Comparison of ENCODE assay signal across 21 cellular contexts in the genomic region with DNA sequence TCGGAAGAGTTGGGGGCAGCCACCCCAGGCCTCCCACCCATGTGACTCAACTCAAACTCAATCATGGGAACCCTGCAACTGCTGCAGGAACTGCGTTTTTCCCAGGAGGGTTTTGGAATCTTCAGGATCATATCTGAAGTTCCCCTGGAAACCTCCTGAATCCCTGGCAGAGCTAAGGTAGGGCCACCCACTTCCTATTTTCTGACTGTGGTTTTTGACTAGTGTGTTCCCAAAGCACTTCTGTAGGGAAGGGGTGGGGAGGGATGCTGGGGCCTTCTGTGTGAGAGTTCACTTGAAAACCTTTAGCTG.
"Had no signal": no experiment of that assay in that cellular context is flagged by ENCODE, and none has a peak within 500 bp of the region (broad histone marks: within the 10 kb centered on the region; RNA-seq: fewer than 3 reads in every experiment).

No MANE protein-coding gene starts in this region.

- H3K27me3 Mint-ChIP-seq: activated B cell treated with CpG ODN at 0.5 μM for 24 hours; activated naive CD4-positive, alpha-beta T cell treated with anti-CD3 and anti-CD28 coated beads, Interleukin-2, amount 10 ng/mL, durations not matched to agents 7 days and 5 days; activated naive CD8-positive, alpha-beta T cell treated with anti-CD3 and anti-CD28 coated beads, Interleukin-2, amount 50 U/mL, for 24 hours had no signal

- H3K4me3 Mint-ChIP-seq: activated B cell treated with CpG ODN at 0.5 μM for 24 hours; activated naive CD4-positive, alpha-beta T cell treated with anti-CD3 and anti-CD28 coated beads, Interleukin-2, amount 10 ng/mL, durations not matched to agents 7 days and 5 days; activated naive CD8-positive, alpha-beta T cell treated with anti-CD3 and anti-CD28 coated beads, Interleukin-2, amount 50 U/mL, for 24 hours; central memory CD8-positive, alpha-beta T cell; immature natural killer cell; memory B cell; naive thymus-derived CD4-positive, alpha-beta T cell; stimulated activated memory B cell treated with anti-CD40 and anti-IgM and Interleukin-4, amounts not matched to agents 10 μg/mL and 1 μg/mL and 100 μg/mL, for 72 hours; T-cell had no signal

- H3K27ac Mint-ChIP-seq: activated B cell treated with CpG ODN at 0.5 μM for 24 hours; activated naive CD4-positive, alpha-beta T cell treated with anti-CD3 and anti-CD28 coated beads, Interleukin-2, amount 10 ng/mL, durations not matched to agents 7 days and 5 days; activated naive CD8-positive, alpha-beta T cell treated with anti-CD3 and anti-CD28 coated beads, Interleukin-2, amount 50 U/mL, for 24 hours; activated T-helper 2 cell treated with anti-CD3 and anti-CD28 coated beads, Interferon-gamma antibody, Interleukin-2, Interleukin-4, amounts not matched to agents 10 μg/mL and 5 μg/mL and 100 μg/mL, durations not matched to agents 14 hours and 24 hours and 36 hours; immature natural killer cell; memory B cell; naive thymus-derived CD4-positive, alpha-beta T cell; stimulated activated memory B cell treated with anti-CD40 and anti-IgM and Interleukin-4, amounts not matched to agents 10 μg/mL and 1 μg/mL and 100 μg/mL, for 72 hours; T-cell had no signal

- DNase-seq: activated B cell treated with CpG ODN at 0.5 μM for 24 hours; activated CD4-positive, alpha-beta T cell treated with anti-CD3 and anti-CD28 coated beads for 48 hours; activated naive CD4-positive, alpha-beta T cell treated with anti-CD3 and anti-CD28 coated beads, Interleukin-2, amount 10 ng/mL, durations not matched to agents 7 days and 5 days; activated naive CD8-positive, alpha-beta T cell treated with anti-CD3 and anti-CD28 coated beads, Interleukin-2, amount 50 U/mL, for 24 hours; anterior cingulate cortex; brain microvascular endothelial cell; gastrocnemius medialis; immature natural killer cell; kidney glomerular epithelial cell; stimulated activated CD4-positive, alpha-beta T cell treated with anti-CD3 and anti-CD28 coated beads, Interleukin-4, amount 100 ng/mL, for 24 hours had no signal

- ATAC-seq: activated naive CD8-positive, alpha-beta T cell treated with anti-CD3 and anti-CD28 coated beads, Interleukin-2, amount 50 U/mL, for 24 hours; gastrocnemius medialis; left ventricle myocardium superior; naive thymus-derived CD4-positive, alpha-beta T cell; pancreas; right lobe of liver; SK-N-SH treated with all-trans-retinoic acid at 6 μM for 48 hours; stimulated activated memory B cell treated with anti-CD40 and anti-IgM and Interleukin-4, amounts not matched to agents 10 μg/mL and 1 μg/mL and 100 μg/mL, for 72 hours; T-cell had no signal

- H3K4me1 Mint-ChIP-seq: activated B cell treated with CpG ODN at 0.5 μM for 24 hours; activated naive CD4-positive, alpha-beta T cell treated with anti-CD3 and anti-CD28 coated beads, Interleukin-2, amount 10 ng/mL, durations not matched to agents 7 days and 5 days; activated naive CD8-positive, alpha-beta T cell treated with anti-CD3 and anti-CD28 coated beads, Interleukin-2, amount 50 U/mL, for 24 hours; central memory CD8-positive, alpha-beta T cell; immature natural killer cell; memory B cell; naive thymus-derived CD4-positive, alpha-beta T cell; stimulated activated memory B cell treated with anti-CD40 and anti-IgM and Interleukin-4, amounts not matched to agents 10 μg/mL and 1 μg/mL and 100 μg/mL, for 72 hours; T-cell had no signal

- H3K36me3 Mint-ChIP-seq: activated naive CD4-positive, alpha-beta T cell treated with anti-CD3 and anti-CD28 coated beads, Interleukin-2, amount 10 ng/mL, durations not matched to agents 7 days and 5 days; immature natural killer cell; memory B cell; naive thymus-derived CD4-positive, alpha-beta T cell; stimulated activated memory B cell treated with anti-CD40 and anti-IgM and Interleukin-4, amounts not matched to agents 10 μg/mL and 1 μg/mL and 100 μg/mL, for 72 hours; T-cell had no signal

- FAIRE-seq: endometrium, pancreas had no signal

- H3K9me3 Mint-ChIP-seq: activated B cell treated with CpG ODN at 0.5 μM for 24 hours; activated naive CD4-positive, alpha-beta T cell treated with anti-CD3 and anti-CD28 coated beads, Interleukin-2, amount 10 ng/mL, durations not matched to agents 7 days and 5 days; activated naive CD8-positive, alpha-beta T cell treated with anti-CD3 and anti-CD28 coated beads, Interleukin-2, amount 50 U/mL, for 24 hours; activated T-helper 2 cell treated with anti-CD3 and anti-CD28 coated beads, Interferon-gamma antibody, Interleukin-2, Interleukin-4, amounts not matched to agents 10 μg/mL and 5 μg/mL and 100 μg/mL, durations not matched to agents 14 hours and 24 hours and 36 hours; central memory CD8-positive, alpha-beta T cell; immature natural killer cell; memory B cell; naive thymus-derived CD4-positive, alpha-beta T cell; stimulated activated memory B cell treated with anti-CD40 and anti-IgM and Interleukin-4, amounts not matched to agents 10 μg/mL and 1 μg/mL and 100 μg/mL, for 72 hours; T-cell had no signal
